In genomic region chrX:136546369-136546768, GRCh38 we compare ENCODE assay signal across 1 cellular context.
TF ChIP-seq lines count a peak whose summit lies in the region.

No MANE protein-coding gene starts in this region.

TF ChIP-seq in HepG2, 621 proteins besides CTCF, POLR2A, EP300 and RAD21:
- TF ChIP-seq FOSL1 (CRISPR knock-in tag; IDR thresholded peaks at IDR 0.05; ENCODE audit: borderline replicate concordance) (no peak), ZNF256 (CRISPR knock-in tag; conservative IDR thresholded peaks at IDR 0.05) (no peak), PPARG (CRISPR knock-in tag; conservative IDR thresholded peaks at IDR 0.05) (no peak), SSRP1 (CRISPR knock-in tag; IDR thresholded peaks at IDR 0.05) (no peak), ZNF503 (CRISPR knock-in tag; IDR thresholded peaks at IDR 0.05) (no peak), ZNF30 (CRISPR knock-in tag; IDR thresholded peaks at IDR 0.05) (no peak), PHF5A (CRISPR knock-in tag; IDR thresholded peaks at IDR 0.05; ENCODE audit: low read depth, unreplicated experiment) (no peak), DPF2 (CRISPR knock-in tag; IDR thresholded peaks at IDR 0.05; ENCODE audit: borderline replicate concordance, low read depth) (no peak), ONECUT2 (CRISPR knock-in tag; IDR thresholded peaks at IDR 0.05) (no peak), PCBP1 (IDR thresholded peaks at IDR 0.05; ENCODE audit: borderline replicate concordance, low read depth, low read length) (no peak), KIAA2018 (CRISPR knock-in tag; IDR thresholded peaks at IDR 0.05; ENCODE audit: borderline replicate concordance) (no peak), ZNF296 (CRISPR knock-in tag; conservative IDR thresholded peaks at IDR 0.05) (no peak), TBX2 (CRISPR knock-in tag; IDR thresholded peaks at IDR 0.05; ENCODE audit: borderline replicate concordance) (no peak), ZNF333 (CRISPR knock-in tag; IDR thresholded peaks at IDR 0.05; ENCODE audit: borderline replicate concordance) (no peak), ZBTB44 (CRISPR knock-in tag; IDR thresholded peaks at IDR 0.05) (no peak), TOE1 (CRISPR knock-in tag; IDR thresholded peaks at IDR 0.05) (no peak), MEIS2 (CRISPR knock-in tag; IDR thresholded peaks at IDR 0.05) (no peak), MIER2 (CRISPR knock-in tag; IDR thresholded peaks at IDR 0.05) (no peak), SIN3B (IDR thresholded peaks at IDR 0.05; ENCODE audit: low read length) (no peak), NR3C1 (CRISPR knock-in tag; IDR thresholded peaks at IDR 0.05) (no peak)
